ENCODE assay signal across 8 cellular contexts in the genomic region with DNA sequence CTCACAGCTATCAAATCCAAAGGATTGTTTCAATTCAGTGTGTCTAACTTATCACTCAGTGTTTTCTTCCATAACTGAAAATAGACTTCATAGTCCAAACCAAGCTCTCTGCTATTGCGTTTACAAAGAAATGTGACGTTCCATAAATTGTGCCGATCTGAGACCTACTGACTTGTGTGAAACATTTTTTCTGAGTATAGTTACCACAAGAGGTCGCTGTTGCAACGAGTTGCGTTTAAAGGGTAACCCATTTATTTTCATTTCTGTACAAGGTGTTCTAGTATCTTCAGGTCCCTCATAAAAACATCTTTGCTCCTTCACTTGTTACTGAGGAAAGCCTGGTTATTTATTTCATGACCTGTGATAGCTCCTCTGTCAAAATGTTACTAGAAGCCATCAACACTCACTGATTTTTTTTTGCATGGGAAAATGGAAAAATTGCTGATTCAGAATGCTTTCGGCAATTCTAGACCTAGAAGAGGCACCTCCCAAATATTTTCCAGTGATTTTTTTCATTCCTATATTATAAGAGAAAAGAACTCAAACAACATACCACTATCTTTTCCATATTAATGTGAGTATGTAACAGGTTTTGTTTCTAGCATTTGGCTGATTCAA.
DNase-seq lines count a peak whose midpoint lies in the region; ATAC-seq, FAIRE-seq and TF ChIP-seq lines count a peak whose summit lies in the region.

No MANE protein-coding gene starts in this region.

- no peak overlapping the region for H3K27ac ChIP-seq in brain microvascular endothelial cell

- no peak for FAIRE-seq in RCC 7860 (lab: Jason Lieb, UNC)

- TF ChIP-seq CTCF in brain microvascular endothelial cell (IDR thresholded peaks at IDR 0.05; ENCODE audit: low read depth, low read length, missing control alignments), result peak; percentile 42

- ATAC-seq in HG03354 (IDR thresholded peaks at IDR 0.05; ENCODE audit: poor library complexity, severe bottlenecking, unreplicated experiment), result peak; percentile 56

- H3K4me3 ChIP-seq in brain microvascular endothelial cell (ENCODE audit: low read depth, low read length), result no peak overlapping the region

- no peaks in the 10 kb centered on the region for H3K36me3 ChIP-seq in brain microvascular endothelial cell (replicated peaks)

- DNase-seq in NCI-H510A treated with DMSO at 0.1 percent for 48 hours (lab: John Stamatoyannopoulos, UW) (peak; percentile 2), NCI-H510A (lab: John Stamatoyannopoulos, UW) (no peak), RCC 7860 (ENCODE audit: low spot score) (peak; percentile 6), brain microvascular endothelial cell (peak; percentile 34), myocyte (ENCODE audit: low read depth) (peak; percentile 51), NK-92 (lab: John Stamatoyannopoulos, UW; ENCODE audit: unreplicated experiment) (no peak), hepatic stellate cell (ENCODE audit: low spot score) (no peak)

- in situ Hi-C loops in brain microvascular endothelial cell (cut with HindIII; ENCODE audit: low pct_ligation_motif_present, low sequenced_read_pairs), result no loop called here

- no peaks in the 10 kb centered on the region for H3K27me3 ChIP-seq in brain microvascular endothelial cell (replicated peaks)

Comparison
In these comparisons a context has a peak if more than half of its experiments do, and no peak if none do; other contexts are left out.
1. DNase-seq: peak in NCI-H510A treated with DMSO at 0.1 percent for 48 hours (single experiment), RCC 7860 (single experiment), brain microvascular endothelial cell (single experiment) and myocyte (single experiment); none in NCI-H510A (single experiment), NK-92 (single experiment) and hepatic stellate cell (single experiment).